Comparison of ENCODE assay signal across 7 cellular contexts in the genomic region with DNA sequence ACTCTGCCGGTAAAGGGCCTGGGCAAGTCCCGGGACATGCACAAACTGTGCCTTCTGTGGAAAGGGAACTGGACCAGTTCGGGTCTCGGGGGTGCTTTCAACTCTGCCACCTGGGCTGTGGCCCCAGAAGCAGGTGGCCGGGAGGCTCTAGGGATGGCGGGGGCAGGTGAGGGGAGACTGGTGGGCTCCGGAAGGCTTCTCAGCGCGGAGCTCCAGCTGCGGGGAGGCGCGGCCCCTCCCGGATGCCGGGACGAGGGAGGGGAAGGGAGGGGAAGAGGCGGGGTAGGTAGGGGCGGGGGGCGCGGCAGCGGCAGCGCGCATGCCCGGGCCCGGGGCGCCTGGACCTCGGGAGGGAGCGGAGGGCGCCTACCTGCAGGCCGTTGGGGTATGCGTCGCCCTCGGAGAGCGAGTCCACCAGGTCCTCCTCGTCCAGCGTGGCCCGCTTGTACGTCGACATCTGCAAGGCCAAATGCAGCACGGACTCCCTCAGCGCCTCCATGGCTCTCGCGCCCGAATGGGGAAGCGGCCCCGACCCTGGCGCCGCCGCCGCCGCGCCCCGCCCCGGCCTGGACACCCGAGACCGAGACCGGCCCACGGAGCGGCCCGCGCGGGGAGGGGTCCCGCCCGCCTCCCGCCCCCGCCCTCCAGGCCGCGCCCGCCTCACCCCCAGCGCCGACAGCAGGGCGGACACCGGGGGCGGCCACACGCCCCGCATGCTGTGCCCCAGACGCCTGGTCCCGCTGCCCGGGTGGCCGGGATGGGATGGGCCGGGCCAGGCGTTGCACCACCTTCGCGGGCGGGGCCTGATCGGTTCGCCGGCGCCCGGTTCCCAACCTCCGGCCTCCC. TPM values are rescaled to one million over a fixed set of nuclear protein-coding genes. Genes with fewer than 3 reads are reported as not detected.
A peak's percentile ranks its signal among the peaks of the same experiment; 100 is the strongest.
DNase-seq lines count a peak whose midpoint lies in the region; ATAC-seq and TF ChIP-seq lines count a peak whose summit lies in the region.

A gene (minus strand): TSS at position 764 of the 846 bp plus-strand sequence. CDS start 49 bp downstream, at position 715.

- no peaks in the 10 kb centered on the region for H3K36me3 ChIP-seq in GM23248 (ENCODE audit: low read depth)
- H3K36me3 ChIP-seq in heart left ventricle: peaks cover 0 to 14% (median 4%) of the 10 kb centered on the region in 9 donors
- no peaks in the 10 kb centered on the region for H3K36me3 ChIP-seq in psoas muscle (ENCODE audit: insufficient read depth in 1 of 2, low read depth in 1 of 2)

- H3K9ac ChIP-seq in GM23248: peak within 1 kb of the TSS; percentile 69

- H3K27ac Mint-ChIP-seq in activated naive CD4-positive, alpha-beta T cell treated with anti-CD3 and anti-CD28 coated beads, Interleukin-2, amount 50 U/mL, for 72 hours: peak within 1 kb of the TSS; percentile 77 to 93

- H3K27me3 ChIP-seq in GM23248 (replicated peaks; ENCODE audit: insufficient read depth) (no peaks in the 10 kb centered on the region), heart left ventricle (no peaks in the 10 kb centered on the region), psoas muscle (ENCODE audit: insufficient read depth in 3 of 3, low read length in 2 of 3) (peaks cover 0 to 8% (median 2%) of the 10 kb centered on the region in 3 donors)

- no peaks in the 10 kb centered on the region for H3K9me3 ChIP-seq in GM23248 (ENCODE audit: low read depth)
- H3K9me3 ChIP-seq in heart left ventricle: no peaks in the 10 kb centered on the region
- no peaks in the 10 kb centered on the region for H3K9me3 ChIP-seq in psoas muscle

- no peaks in the 10 kb centered on the region for H3K9me3 Mint-ChIP-seq in activated naive CD4-positive, alpha-beta T cell treated with anti-CD3 and anti-CD28 coated beads, Interleukin-2, amount 50 U/mL, for 72 hours

- H3K27ac ChIP-seq in GM23248: no peak within 1 kb of the TSS
- peak within 1 kb of the TSS; percentile 42 to 92 (median 80) for H3K27ac ChIP-seq in heart left ventricle
- peak within 1 kb of the TSS; percentile 59 for H3K27ac ChIP-seq in psoas muscle

- no peak for ATAC-seq in activated naive CD4-positive, alpha-beta T cell treated with anti-CD3 and anti-CD28 coated beads, Interleukin-2, amount 50 U/mL, for 72 hours
- ATAC-seq in heart left ventricle (peak in 3 of 4 donors; percentile 52 to 69 (median 61)), psoas muscle (peak; percentile 17 to 63 (median 50)), GM19455 (IDR thresholded peaks at IDR 0.05; ENCODE audit: unreplicated experiment) (no peak)

- H3K9me2 ChIP-seq in GM23248 (ENCODE audit: insufficient read depth): no peaks in the 10 kb centered on the region

- H3K4me2 ChIP-seq in GM23248 (ENCODE audit: unreplicated experiment): peak within 1 kb of the TSS; percentile 93

- H3K36me3 Mint-ChIP-seq in activated naive CD4-positive, alpha-beta T cell treated with anti-CD3 and anti-CD28 coated beads, Interleukin-2, amount 50 U/mL, for 72 hours: peaks cover 6 to 7% of the 10 kb centered on the region in 2 donors

- H3K79me2 ChIP-seq in GM23248 (ENCODE audit: insufficient read depth): peaks cover 65% of the 10 kb centered on the region

- no peaks in the 10 kb centered on the region for H4K20me1 ChIP-seq in GM23248 (ENCODE audit: insufficient read depth)

- intact Hi-C loops in heart left ventricle (cut with DNase I) (loop anchor here in 4 of 10 donors (5.0 kb wide), 2 partner anchors 42 to 47 kb away; no protein-coding TSS in a partner anchor), psoas muscle (cut with DNase I) (no loop called here)

- DNase-seq in GM23248 (peak; percentile 71), RKO (ENCODE audit: low spot score) (peak; percentile 29), heart left ventricle (peak; percentile 57 to 81 (median 66)), psoas muscle (peak in 1 of 2 donors; percentile 63), SIG-M5 (lab: John Stamatoyannopoulos, UW) (no peak)
- DNase-seq in activated naive CD4-positive, alpha-beta T cell treated with anti-CD3 and anti-CD28 coated beads, Interleukin-2, amount 50 U/mL, for 72 hours (ENCODE audit: low spot score in 2 of 2): peak in 1 of 2 donors; percentile 37

- H3K4me1 ChIP-seq in GM23248 (ENCODE audit: insufficient read depth) (peaks cover 10% of the 10 kb centered on the region), heart left ventricle (peaks cover 0 to 74% (median 40%) of the 10 kb centered on the region in 12 donors), psoas muscle (peaks cover 6% of the 10 kb centered on the region)

- peak within 1 kb of the TSS; percentile 77 for H2AFZ ChIP-seq in GM23248

- peak within 1 kb of the TSS; percentile 81 for H3K4me3 ChIP-seq in GM23248
- peak within 1 kb of the TSS; percentile 58 to 92 (median 72) for H3K4me3 ChIP-seq in heart left ventricle
- peak within 1 kb of the TSS; percentile 69 for H3K4me3 ChIP-seq in psoas muscle

- WGBS in GM23248 (ENCODE audit: low coverage in 1 of 2, low lambda C conversion rate in 2 of 2, missing lambda C conversion rate in 2 of 2), 2 experiments: 3% methylated on average over 24 to 61 of the region's 90 CpGs
- WGBS in heart left ventricle, 4 donors: 1 to 16% (median 5%) methylated on average over 7 to 90 of the region's 90 CpGs
- WGBS in psoas muscle, 3 donors: 1 to 6% (median 2%) methylated on average over 51 to 90 of the region's 90 CpGs

- TF ChIP-seq CTCF in heart left ventricle (IDR thresholded peaks at IDR 0.05) (no peak), psoas muscle (IDR thresholded peaks at IDR 0.05) (no peak)

- H3F3A ChIP-seq in GM23248 (ENCODE audit: insufficient read depth): peaks cover 24% of the 10 kb centered on the region

- in situ Hi-C loops in GM23248 (cut with MboI): no loop called here

- TF ChIP-seq POLR2A in heart left ventricle (IDR thresholded peaks at IDR 0.05): peak in 1 of 2 donors; percentile 27

RNA-seq across cellular contexts. Expression of the gene that starts here (rescaled TPM):
- 100 and 124 TPM in 2 replicates for total RNA-seq in GM23248 (2014; rRNA removed; shearing (Covaris generic))
- polyA plus RNA-seq in GM23248 (2016; fragmentation: Nextera tagmentation; extraction: Ambion mirVana): 82.3 and 84.2 TPM in 2 replicates
- 100 to 1,000 TPM; 111 to 118 TPM for total RNA-seq in activated naive CD4-positive, alpha-beta T cell treated with anti-CD3 and anti-CD28 coated beads, Interleukin-2, amount 50 U/mL, for 72 hours
- 100 to 1,000 TPM in 1 of 9 donors, 10 to 100 TPM in 8; 37.3 to 140 (median 59.4) TPM for total RNA-seq in heart left ventricle
- 10 to 100 TPM; 38.4 to 61.3 TPM for polyA plus RNA-seq in heart left ventricle
- 10 to 100 TPM; 12.3 to 24.9 (median 19.0) TPM for total RNA-seq in psoas muscle
- polyA plus RNA-seq in psoas muscle: 10 to 100 TPM; 12.2 to 14.6 (median 13.2) TPM

Comparison
In these comparisons a context has a peak if more than half of its experiments do, and no peak if none do; other contexts are left out.
1. ATAC-seq: peak in heart left ventricle (3 of 4) and psoas muscle (4 of 4); none in activated naive CD4-positive, alpha-beta T cell treated with anti-CD3 and anti-CD28 coated beads, Interleukin-2, amount 50 U/mL, for 72 hours (0 of 2) and GM19455 (single experiment).
2. Peak in every context shown above with its lines, with median percentiles within 50 percentile points of each other: H3K4me3 ChIP-seq.